ENCODE assay signal across 9 cellular contexts in the genomic region with DNA sequence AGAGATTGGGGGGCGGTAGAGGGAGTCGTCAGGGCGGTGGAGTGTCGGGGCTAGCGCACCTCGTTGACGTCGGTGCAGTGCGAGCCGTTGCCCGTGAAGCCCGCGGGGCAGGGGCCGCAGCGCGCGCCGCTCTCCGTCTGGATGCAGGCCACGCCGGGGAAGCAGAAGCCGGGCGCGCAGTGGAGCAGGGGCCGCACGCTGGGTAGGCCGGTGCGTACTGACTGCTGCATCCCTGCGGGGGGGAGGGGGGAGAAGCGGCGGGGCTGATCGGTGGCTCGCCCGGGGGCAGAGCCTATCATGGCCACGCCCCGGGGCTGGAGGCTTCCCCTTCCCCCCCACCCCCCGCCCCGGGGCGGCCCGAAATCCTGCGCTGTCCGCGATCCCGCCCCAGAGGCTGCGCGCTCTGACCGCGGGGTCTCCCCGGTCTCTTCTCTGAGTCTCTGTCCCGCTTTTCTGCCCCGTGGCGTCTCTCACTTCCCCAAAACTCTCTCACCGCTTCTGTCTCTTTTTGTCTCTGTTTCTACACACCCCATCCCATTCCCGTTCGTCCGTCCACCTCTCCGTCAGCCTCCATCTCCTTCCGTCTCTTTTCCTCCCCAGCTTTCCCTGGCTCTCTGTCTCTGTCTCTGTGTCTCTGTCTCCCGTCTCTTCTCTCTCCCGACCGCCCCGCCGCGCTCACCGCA.
DNase-seq lines count a peak whose midpoint lies in the region.
"Had no signal": no experiment of that assay in that cellular context is flagged by ENCODE, and none has a peak within 500 bp of the region (broad histone marks: within the 10 kb centered on the region; RNA-seq: fewer than 3 reads in every experiment).

No MANE protein-coding gene starts in this region.

- peak overlapping the region; percentile 37 for H3K27ac Mint-ChIP-seq in activated T-cell treated with anti-CD3 and anti-CD28 coated beads, Interleukin-2, amount 50 U/mL, for 24 hours

- H3K4me1 Mint-ChIP-seq in activated T-cell treated with anti-CD3 and anti-CD28 coated beads, Interleukin-2, amount 50 U/mL, for 24 hours (ENCODE audit: low read depth): peaks cover 36% of the 10 kb centered on the region

- no peaks in the 10 kb centered on the region for H3K9me3 ChIP-seq in iPS-18a (ENCODE audit: control insufficient read depth, low read depth, low read length)
- H3K9me3 ChIP-seq: neutrophil had no signal

- H3K27me3 Mint-ChIP-seq in activated T-cell treated with anti-CD3 and anti-CD28 coated beads, Interleukin-2, amount 50 U/mL, for 24 hours: peaks cover 90% of the 10 kb centered on the region

- H3K4me1 ChIP-seq in iPS-18a (ENCODE audit: control insufficient read depth, low read depth, low read length): no peaks in the 10 kb centered on the region

- H3K27me3 ChIP-seq in iPS-18a (ENCODE audit: control insufficient read depth, insufficient read depth, low read length): peaks cover 96% of the 10 kb centered on the region

- H3K27ac ChIP-seq in iPS-18a (ENCODE audit: low read length): no peak overlapping the region
- H3K27ac ChIP-seq: neutrophil had no signal

- peak; percentile 67 for DNase-seq in activated CD8-positive, alpha-beta memory T cell treated with anti-CD3 and anti-CD28 coated beads for 24 hours
- no peak for DNase-seq in activated CD8-positive, alpha-beta memory T cell treated with anti-CD3 and anti-CD28 coated beads, Interleukin-2, amount 50 U/mL, for 4 hours
- DNase-seq in activated T-cell treated with anti-CD3 and anti-CD28 coated beads, Interleukin-2, amount 50 U/mL, for 24 hours: peak; percentile 52
- peak; percentile 9 for DNase-seq in stimulated activated naive CD4-positive, alpha-beta T cell treated with Interleukin-2 at 50 U/mL for 16 hours (lab: John Stamatoyannopoulos, UW)
- DNase-seq in SW480 (ENCODE audit: low spot score) (no peak), NCI-H2081 (lab: John Stamatoyannopoulos, UW) (no peak)
- DNase-seq in effector CD8-positive, alpha-beta T cell (lab: John Stamatoyannopoulos, UW): no peak

- H3K4me3 Mint-ChIP-seq in activated T-cell treated with anti-CD3 and anti-CD28 coated beads, Interleukin-2, amount 50 U/mL, for 24 hours: peak overlapping the region; percentile 39

- peak overlapping the region; percentile 48 for H3K4me3 ChIP-seq in iPS-18a (ENCODE audit: low read length)

- H3K9me3 Mint-ChIP-seq in activated T-cell treated with anti-CD3 and anti-CD28 coated beads, Interleukin-2, amount 50 U/mL, for 24 hours: no peaks in the 10 kb centered on the region

- H3K36me3 Mint-ChIP-seq in activated T-cell treated with anti-CD3 and anti-CD28 coated beads, Interleukin-2, amount 50 U/mL, for 24 hours (ENCODE audit: low read depth): no peaks in the 10 kb centered on the region

- H3K36me3 ChIP-seq in iPS-18a (ENCODE audit: control insufficient read depth, low read depth, low read length): no peaks in the 10 kb centered on the region
- H3K36me3 ChIP-seq: neutrophil had no signal

- no peak overlapping the region for H3K9ac ChIP-seq in iPS-18a (ENCODE audit: low read length)

Comparison
In these comparisons a context has a peak if more than half of its experiments do, and no peak if none do; other contexts are left out.
1. DNase-seq: peak in activated CD8-positive, alpha-beta memory T cell treated with anti-CD3 and anti-CD28 coated beads for 24 hours (single experiment), activated T-cell treated with anti-CD3 and anti-CD28 coated beads, Interleukin-2, amount 50 U/mL, for 24 hours (single experiment) and stimulated activated naive CD4-positive, alpha-beta T cell treated with Interleukin-2 at 50 U/mL for 16 hours (single experiment); none in activated CD8-positive, alpha-beta memory T cell treated with anti-CD3 and anti-CD28 coated beads, Interleukin-2, amount 50 U/mL, for 4 hours (single experiment), SW480 (single experiment), NCI-H2081 (0 of 2) and effector CD8-positive, alpha-beta T cell (single experiment).